14 cellular contexts compared by ENCODE assay signal in the genomic region with DNA sequence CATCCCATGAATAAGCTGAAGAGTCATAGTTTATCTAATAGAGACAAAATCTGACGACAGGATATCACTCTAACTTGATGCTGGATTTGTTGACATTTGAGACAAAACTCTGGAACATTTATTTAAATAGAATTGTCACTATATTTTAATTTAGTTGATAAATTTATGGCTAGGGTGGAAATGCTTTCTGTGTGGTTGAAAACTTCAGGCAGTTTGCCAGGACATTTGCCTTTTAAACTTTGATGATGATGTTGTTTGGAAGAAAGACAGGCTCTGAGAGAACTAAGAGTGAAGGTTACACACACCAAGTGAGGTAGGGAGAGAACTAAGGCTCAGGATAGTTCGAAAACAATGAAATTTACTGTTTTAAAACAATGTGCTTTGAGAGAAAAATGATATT.
DNase-seq lines count a peak whose midpoint lies in the region; ATAC-seq, FAIRE-seq and TF ChIP-seq lines count a peak whose summit lies in the region.
"Had no signal": no experiment of that assay in that cellular context is flagged by ENCODE, and none has a peak within 500 bp of the region (broad histone marks: within the 10 kb centered on the region; RNA-seq: fewer than 3 reads in every experiment).

No MANE protein-coding gene starts in this region.

- H2AFZ ChIP-seq in PC-3 (ENCODE audit: low read length): no peak overlapping the region

- H3K27me3 ChIP-seq in PC-3 (ENCODE audit: low read length) (no peaks in the 10 kb centered on the region), muscle layer of duodenum (ENCODE audit: low read depth, low read length) (no peaks in the 10 kb centered on the region)
- H3K27me3 ChIP-seq: gastrocnemius medialis had no signal

- peak overlapping the region; percentile 41; the same call in 1 of the 2 replicates for H3K9ac ChIP-seq in PC-3 (ENCODE audit: low read length)

- H3K9me3 ChIP-seq in PC-3 (ENCODE audit: low read length) (no peaks in the 10 kb centered on the region), muscle layer of duodenum (ENCODE audit: control insufficient read depth in 1 of 2, low read length in 2 of 2) (no peaks in the 10 kb centered on the region)
- H3K9me3 ChIP-seq: gastrocnemius medialis had no signal

- intact Hi-C loops in PC-3 (cut with micrococcal nuclease): loop anchor here (5.0 kb wide), 1 partner anchor 66 kb away; a partner anchor contains a TSS

- H3K9me2 ChIP-seq in PC-3 (replicated peaks; ENCODE audit: low read length): no peaks in the 10 kb centered on the region

- peak; percentile 31; the same call in 1 of the 2 replicates for ATAC-seq in PC-3
- ATAC-seq: gastrocnemius medialis had no signal

- no peaks in the 10 kb centered on the region for H4K20me1 ChIP-seq in PC-3 (ENCODE audit: low read length)

- H3F3A ChIP-seq in PC-3 (ENCODE audit: low read length, unreplicated experiment): no peaks in the 10 kb centered on the region

- BruUV-seq in PC-3 (replicated peaks; lab: Mats Ljungman, UMichigan): no TSS peak

- H3K79me2 ChIP-seq in PC-3 (ENCODE audit: low read length): no peaks in the 10 kb centered on the region

- H3K36me3 ChIP-seq in PC-3 (ENCODE audit: low read depth, low read length): no peaks in the 10 kb centered on the region
- no peaks in the 10 kb centered on the region for H3K36me3 ChIP-seq in muscle layer of duodenum (ENCODE audit: control insufficient read depth in 1 of 2, insufficient read depth in 2 of 2, low read length in 2 of 2)
- no peaks in the 10 kb centered on the region for H3K36me3 ChIP-seq in urinary bladder (ENCODE audit: insufficient read depth)
- H3K36me3 ChIP-seq: gastrocnemius medialis had no signal

- H3K4me3 ChIP-seq in PC-3 (ENCODE audit: low read length) (no peak overlapping the region), choroid plexus epithelial cell (ENCODE audit: low read depth, low read length) (no peak overlapping the region), muscle layer of duodenum (ENCODE audit: low read depth in 1 of 2, low read length in 2 of 2) (no peak overlapping the region), urinary bladder (ENCODE audit: low read depth, low read length) (no peak overlapping the region)
- H3K4me3 ChIP-seq: gastrocnemius medialis had no signal

- peak overlapping the region; percentile 8; the same call in 1 of the 2 replicates for H3K4me2 ChIP-seq in PC-3 (ENCODE audit: low read length)

- WGBS in urinary bladder: 52% methylated on average over 2 of the region's 2 CpGs

- DNase-seq in PC-3 (peak; percentile 21), choroid plexus epithelial cell (ENCODE audit: low read depth) (peak; percentile 79), DMS53 treated with DMSO at 0.1 percent for 48 hours (lab: John Stamatoyannopoulos, UW; ENCODE audit: unreplicated experiment) (no peak), cerebellar nuclear complex (lab: John Stamatoyannopoulos, UW) (no peak), GM12891 (ENCODE audit: insufficient read length, low spot score) (no peak), NCI-H2081 (lab: John Stamatoyannopoulos, UW) (no peak)
- DNase-seq: activated CD8-positive, alpha-beta T cell treated with anti-CD3 and anti-CD28 coated beads for 36 hours; gastrocnemius medialis; Karpas-422; NCI-H1694; NCI-H524 had no signal

- CTCF ChIA-PET in PC-3 (lab: Charles Lee): no interaction called here

- POLR2A ChIA-PET in PC-3 (lab: Charles Lee; ENCODE audit: unreplicated experiment): no interaction called here

- TF ChIP-seq POLR2A in GM12891 (IDR thresholded peaks at IDR 0.05; ENCODE audit: low read depth, low read length): no peak

- H3K4me1 ChIP-seq in PC-3 (ENCODE audit: insufficient read depth, low read length): peaks cover 15% of the 10 kb centered on the region
- no peaks in the 10 kb centered on the region for H3K4me1 ChIP-seq in muscle layer of duodenum (ENCODE audit: control insufficient read depth in 1 of 2, insufficient read depth in 2 of 2, low read length in 2 of 2)
- H3K4me1 ChIP-seq in urinary bladder (ENCODE audit: insufficient read depth): no peaks in the 10 kb centered on the region

- no peak for FAIRE-seq in GM12891 (lab: Jason Lieb, UNC)

- TF ChIP-seq CTCF in PC-3 (conservative IDR thresholded peaks at IDR 0.05; ENCODE audit: low read depth, low read length) (no peak), choroid plexus epithelial cell (conservative IDR thresholded peaks at IDR 0.05; ENCODE audit: low read depth, low read length) (no peak)

- H3K27ac ChIP-seq in PC-3 (ENCODE audit: low read length): peak overlapping the region; percentile 80
- H3K27ac ChIP-seq in muscle layer of duodenum (ENCODE audit: low read length): peak overlapping the region; percentile 12
- peak overlapping the region; percentile 23 for H3K27ac ChIP-seq in urinary bladder (ENCODE audit: low read depth)
- H3K27ac ChIP-seq: VCaP had no signal

TF ChIP-seq in GM12891, 5 proteins besides CTCF, POLR2A, EP300 and RAD21:
- no peak for TF ChIP-seq PAX5 (IDR thresholded peaks at IDR 0.05; ENCODE audit: insufficient read depth, low read length, severe bottlenecking)
- TF ChIP-seq POLR2AphosphoS5 (IDR thresholded peaks at IDR 0.05; ENCODE audit: low read depth, low read length): no peak
- TF ChIP-seq TAF1 (IDR thresholded peaks at IDR 0.05; ENCODE audit: low read depth, low read length): no peak
- TF ChIP-seq SPI1 (IDR thresholded peaks at IDR 0.05; ENCODE audit: low read depth, low read length): no peak
- TF ChIP-seq POU2F2 (IDR thresholded peaks at IDR 0.05; ENCODE audit: low read depth, low read length): no peak

Comparison
In these comparisons a context has a peak if more than half of its experiments do, and no peak if none do; other contexts are left out.
1. DNase-seq: peak in PC-3 (single experiment) and choroid plexus epithelial cell (single experiment); none in DMS53 treated with DMSO at 0.1 percent for 48 hours (single experiment), cerebellar nuclear complex (0 of 2), GM12891 (single experiment) and NCI-H2081 (0 of 2).
2. H3K27ac ChIP-seq: peak in every context shown above with its lines; median percentile 80 in PC-3; 23 in urinary bladder; 12 in muscle layer of duodenum.